Comparison of ENCODE assay signal across 8 cellular contexts in genomic region chr9:92790542-92791527, GRCh38. TPM values are rescaled to one million over a fixed set of nuclear protein-coding genes. Genes with fewer than 3 reads are reported as not detected.
DNase-seq lines count a peak whose midpoint lies in the region; ATAC-seq and TF ChIP-seq lines count a peak whose summit lies in the region.

No MANE protein-coding gene starts in this region.

- H3K36me3 ChIP-seq in A673 (ENCODE audit: insufficient read depth, low read length, poor library complexity, severe bottlenecking) (no peaks in the 10 kb centered on the region), osteoblast (ENCODE audit: insufficient read depth, low read length) (no peaks in the 10 kb centered on the region), transverse colon (no peaks in the 10 kb centered on the region)

- H3K9me3 ChIP-seq in A673 (ENCODE audit: low read depth, low read length, poor library complexity, severe bottlenecking) (no peaks in the 10 kb centered on the region), osteoblast (ENCODE audit: low read depth, low read length) (no peaks in the 10 kb centered on the region), transverse colon (no peaks in the 10 kb centered on the region)

- H3K4me1 ChIP-seq in A673 (ENCODE audit: insufficient read depth, low read length, poor library complexity, severe bottlenecking) (no peaks in the 10 kb centered on the region), osteoblast (ENCODE audit: insufficient read depth, low read length) (no peaks in the 10 kb centered on the region), transverse colon (no peaks in the 10 kb centered on the region)

- peak; percentile 81 for DNase-seq in A673 (ENCODE audit: low spot score)
- DNase-seq in LNCaP clone FGC (ENCODE audit: low read depth) = peak; percentile 46
- peak; percentile 41 for DNase-seq in SHP77 treated with DMSO at 0.1 percent for 48 hours (lab: John Stamatoyannopoulos, UW)
- peak; percentile 59 for DNase-seq in activated effector memory CD4-positive, alpha-beta T cell treated with Interleukin-2 at 50 U/mL for 16 hours
- DNase-seq in foreskin melanocyte = peak; percentile 61
- peak; percentile 89 for DNase-seq in osteoblast (ENCODE audit: insufficient read length, low spot score, missing footprints)
- peak; percentile 85 for DNase-seq in transverse colon

- H3K27me3 ChIP-seq in A673 (replicated peaks; ENCODE audit: insufficient read depth, low read depth, low read length, poor library complexity) (peaks cover 7% of the 10 kb centered on the region), osteoblast (ENCODE audit: insufficient read depth, low read length) (peaks cover 15% of the 10 kb centered on the region), transverse colon (peaks cover 14% of the 10 kb centered on the region)

- no peaks in the 10 kb centered on the region for H3K79me2 ChIP-seq in osteoblast (ENCODE audit: insufficient read depth, low read length)

- in situ Hi-C loops in transverse colon (cut with MboI; ENCODE audit: low pct_ligation_motif_present in 1 of 4, low pct_unique_long_range_greater_than_20kb in 1 of 4, low sequenced_read_pairs in 3 of 4) = loop anchor here in 2 of 4 donors (5.0 to 25.0 kb wide), 3 partner anchors 74 to 654 kb away; partner anchors contain the start of genes CENPP (in 1 of the 2) and NOL8 (in 1 of the 2)

- intact Hi-C loops in A673 (cut with micrococcal nuclease; ENCODE audit: unreplicated experiment) (loop anchor here (1.0 to 10.0 kb wide), 3 partner anchors 75 to 652 kb away; partner anchors contain the start of genes CENPP and NOL8), transverse colon (cut with DNase I; ENCODE audit: low total_unique reads) (loop anchor here (2.0 kb wide), 1 partner anchor 74 kb away; no protein-coding TSS in a partner anchor)

- 35 to 39% methylated on average over 9 to 13 of the region's 13 CpGs for WGBS in transverse colon (ENCODE audit: low coverage in 1 of 2), 2 donors

- peak overlapping the region; percentile 35 for H2AFZ ChIP-seq in osteoblast (ENCODE audit: low read length)

- peak; percentile 85 for TF ChIP-seq CTCF in A673 (conservative IDR thresholded peaks at IDR 0.05; ENCODE audit: low read depth, low read length)
- peak; percentile 88 for TF ChIP-seq CTCF in LNCaP clone FGC (IDR thresholded peaks at IDR 0.05; ENCODE audit: control insufficient read depth, extremely low read depth, insufficient read depth)
- peak; percentile 88 for TF ChIP-seq CTCF in osteoblast (IDR thresholded peaks at IDR 0.05; ENCODE audit: extremely low read depth, low read depth, low read length)
- TF ChIP-seq CTCF in transverse colon (IDR thresholded peaks at IDR 0.05) = peak; percentile 80 to 91 (median 86)

- peak overlapping the region; percentile 56 for H3K4me2 ChIP-seq in osteoblast (ENCODE audit: insufficient read depth, low read length)

- POLR2A ChIA-PET in A673 (lab: Charles Lee; ENCODE audit: low non-redundant PET) = no interaction called here

- no TSS peak for BruUV-seq in A673 (replicated peaks; lab: Mats Ljungman, UMichigan)

- peak; percentile 71 for ATAC-seq in GM18519 (IDR thresholded peaks at IDR 0.05; ENCODE audit: low FRiP score, unreplicated experiment)

- no peak for TF ChIP-seq EP300 in transverse colon (IDR thresholded peaks at IDR 0.05; ENCODE audit: low read depth)

- H3K4me3 ChIP-seq in A673 (ENCODE audit: low read depth, low read length, poor library complexity, severe bottlenecking) (no peak overlapping the region), LNCaP clone FGC (ENCODE audit: low read depth, low read length) (no peak overlapping the region), osteoblast (ENCODE audit: insufficient read depth, low read length) (peak overlapping the region; percentile 23), transverse colon (no peak overlapping the region)

- TF ChIP-seq POLR2A in transverse colon (IDR thresholded peaks at IDR 0.05) = no peak

- CTCF ChIA-PET in A673 (lab: Charles Lee) = interaction anchor here (0.6 to 2.9 kb wide), 7 partner anchors 26 to 1064 kb away, joined by 3 to 18 read pairs (median 6); no protein-coding TSS in a partner anchor

- H3K27ac ChIP-seq in A673 (ENCODE audit: low read depth, low read length, poor library complexity, severe bottlenecking) (no peak overlapping the region), osteoblast (ENCODE audit: low read depth, low read length) (no peak overlapping the region), transverse colon (no peak overlapping the region)

- no peaks in the 10 kb centered on the region for H4K20me1 ChIP-seq in osteoblast (ENCODE audit: insufficient read depth, low read length)

RNA-seq across cellular contexts. Expression of gene BICD2, which starts 26.2 kb away (rescaled TPM):
- 44.3 and 47.8 TPM in 2 replicates for total RNA-seq in A673 (2021)
- 31.8 and 33.3 TPM in 2 replicates for total RNA-seq in osteoblast
- total RNA-seq in transverse colon = 10 to 100 TPM; 15.7 to 29.3 (median 19.7) TPM
